In genomic region chr19:1206063-1206732, GRCh38 we compare ENCODE assay signal across 1 cellular context.
TF ChIP-seq lines count a peak whose summit lies in the region.

No MANE protein-coding gene starts in this region.

TF ChIP-seq in WTC11, 78 proteins besides CTCF, POLR2A, EP300 and RAD21 (continued from another document):
- no peak for TF ChIP-seq E2F5 (CRISPR knock-in tag; IDR thresholded peaks at IDR 0.05)
